1 cellular context compared by ENCODE assay signal in the genomic region with DNA sequence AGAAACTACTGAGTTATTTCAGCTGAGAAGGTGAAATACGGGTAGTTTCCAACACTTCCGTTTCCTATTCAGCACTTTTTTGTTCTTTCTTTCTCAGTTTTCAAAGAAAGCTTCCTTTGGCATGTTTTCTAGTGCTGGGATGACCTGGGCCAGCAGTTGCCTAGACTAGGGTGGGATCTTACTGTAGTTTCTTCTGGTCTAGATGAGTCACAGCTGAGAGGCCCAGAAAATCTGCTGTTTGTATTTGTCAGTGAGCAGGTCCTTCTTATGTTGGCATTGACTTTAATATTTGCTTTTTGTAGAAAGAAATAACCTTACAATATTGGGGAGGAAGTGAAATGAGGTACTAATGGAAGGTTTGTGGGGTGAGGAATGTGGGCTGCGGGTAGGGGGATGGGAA.
TF ChIP-seq lines count a peak whose summit lies in the region.

No MANE protein-coding gene starts in this region.

TF ChIP-seq in IMR-90, 13 proteins besides CTCF, POLR2A, EP300 and RAD21:
- TF ChIP-seq, protein P1, sequence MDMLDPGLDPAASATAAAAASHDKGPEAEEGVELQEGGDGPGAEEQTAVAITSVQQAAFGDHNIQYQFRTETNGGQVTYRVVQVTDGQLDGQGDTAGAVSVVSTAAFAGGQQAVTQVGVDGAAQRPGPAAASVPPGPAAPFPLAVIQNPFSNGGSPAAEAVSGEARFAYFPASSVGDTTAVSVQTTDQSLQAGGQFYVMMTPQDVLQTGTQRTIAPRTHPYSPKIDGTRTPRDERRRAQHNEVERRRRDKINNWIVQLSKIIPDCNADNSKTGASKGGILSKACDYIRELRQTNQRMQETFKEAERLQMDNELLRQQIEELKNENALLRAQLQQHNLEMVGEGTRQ (IDR thresholded peaks at IDR 0.05; ENCODE audit: low read depth, low read length), result no peak
- TF ChIP-seq CEBPB (IDR thresholded peaks at IDR 0.05; ENCODE audit: low read depth, low read length) (no peak), NFE2L2 (IDR thresholded peaks at IDR 0.05; ENCODE audit: low read depth, low read length) (no peak), CHD1 (IDR thresholded peaks at IDR 0.05; ENCODE audit: low read depth, low read length) (no peak), MAZ (IDR thresholded peaks at IDR 0.05; ENCODE audit: borderline replicate concordance, low read depth, low read length) (no peak), FOS (IDR thresholded peaks at IDR 0.05; ENCODE audit: low read depth, low read length) (no peak), RCOR1 (IDR thresholded peaks at IDR 0.05; ENCODE audit: insufficient replicate concordance, low read length) (no peak), MXI1 (IDR thresholded peaks at IDR 0.05; ENCODE audit: borderline replicate concordance, low read depth, low read length) (no peak), MAFK (IDR thresholded peaks at IDR 0.05; ENCODE audit: low read depth, low read length) (no peak), SMC3 (IDR thresholded peaks at IDR 0.05; ENCODE audit: low read depth, low read length) (no peak), RFX5 (IDR thresholded peaks at IDR 0.05; ENCODE audit: low read depth, low read length) (no peak), BHLHE40 (IDR thresholded peaks at IDR 0.05; ENCODE audit: low read depth, low read length) (no peak)
- TF ChIP-seq, protein P2, sequence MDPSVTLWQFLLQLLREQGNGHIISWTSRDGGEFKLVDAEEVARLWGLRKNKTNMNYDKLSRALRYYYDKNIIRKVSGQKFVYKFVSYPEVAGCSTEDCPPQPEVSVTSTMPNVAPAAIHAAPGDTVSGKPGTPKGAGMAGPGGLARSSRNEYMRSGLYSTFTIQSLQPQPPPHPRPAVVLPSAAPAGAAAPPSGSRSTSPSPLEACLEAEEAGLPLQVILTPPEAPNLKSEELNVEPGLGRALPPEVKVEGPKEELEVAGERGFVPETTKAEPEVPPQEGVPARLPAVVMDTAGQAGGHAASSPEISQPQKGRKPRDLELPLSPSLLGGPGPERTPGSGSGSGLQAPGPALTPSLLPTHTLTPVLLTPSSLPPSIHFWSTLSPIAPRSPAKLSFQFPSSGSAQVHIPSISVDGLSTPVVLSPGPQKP (IDR thresholded peaks at IDR 0.05; ENCODE audit: borderline replicate concordance, low read depth, low read length), result no peak
